ENCODE assay signal across 22 cellular contexts in genomic region chr1:173447224-173447623, GRCh38. TPM values are rescaled to one million over a fixed set of nuclear protein-coding genes. Genes with fewer than 3 reads are reported as not detected.
DNase-seq lines count a peak whose midpoint lies in the region; ATAC-seq, FAIRE-seq and TF ChIP-seq lines count a peak whose summit lies in the region.
"Had no signal": no experiment of that assay in that cellular context is flagged by ENCODE, and none has a peak within 500 bp of the region (broad histone marks: within the 10 kb centered on the region; RNA-seq: fewer than 3 reads in every experiment).

No MANE protein-coding gene starts in this region.

- DNase-seq in HepG2 (ENCODE audit: low spot score) (no peak), right lobe of liver (no peak), type B pancreatic cell (ENCODE audit: extremely low spot score, unreplicated experiment) (no peak), chondrocyte (ENCODE audit: low spot score) (no peak), kidney glomerular epithelial cell (lab: John Stamatoyannopoulos, UW) (no peak)
- no peak for DNase-seq in stimulated activated CD4-positive, alpha-beta T cell treated with anti-CD3 and anti-CD28 coated beads, Interleukin-4, amount 100 ng/mL, for 1 hour
- DNase-seq: 8988T; Calu3; CD4-positive, alpha-beta memory T cell; H7; KG1; NCI-H1048; NCI-H146; NCI-H2081 treated with DMSO at 0.1 percent for 48 hours; NCI-H510A treated with DMSO at 0.1 percent for 48 hours; NCI-H82; Peyer's patch; SK-N-SH; T-helper 1 cell had no signal

- no TSS peak for BruUV-seq in HepG2 (replicated peaks; lab: Mats Ljungman, UMichigan)

- H3K9me3 ChIP-seq in HepG2 (ENCODE audit: low read length) (no peaks in the 10 kb centered on the region), right lobe of liver (no peaks in the 10 kb centered on the region), HUES48 (ENCODE audit: control insufficient read depth, insufficient read depth, low read length) (peaks cover 17% of the 10 kb centered on the region)
- H3K9me3 ChIP-seq: Peyer's patch had no signal

- H3K4me3 ChIP-seq in HepG2 (replicated peaks in 1 of 3; ENCODE audit: insufficient read depth in 1 of 3, low read depth in 2 of 3, low read length in 3 of 3), result no peak overlapping the region
- H3K4me3 ChIP-seq in right lobe of liver, result no peak overlapping the region
- peak overlapping the region; percentile 18; the same call in 1 of the 2 replicates for H3K4me3 ChIP-seq in HUES48 (ENCODE audit: low read depth, low read length)
- H3K4me3 ChIP-seq: Peyer's patch had no signal

- ATAC-seq in HepG2 (no peak), right lobe of liver (no peak), GM21528 (IDR thresholded peaks at IDR 0.05; ENCODE audit: low FRiP score, unreplicated experiment) (peak; percentile 61)
- ATAC-seq: Right ventricle myocardium inferior had no signal

- no peak overlapping the region for H3K4me2 ChIP-seq in HepG2 (ENCODE audit: low read depth, low read length)
- H3K4me2 ChIP-seq: SK-N-SH had no signal

- TF ChIP-seq POLR2A in HepG2 (IDR thresholded peaks at IDR 0.05; ENCODE audit: insufficient read depth in 1 of 2, low read depth in 2 of 2, low read length in 2 of 2) (no peak), right lobe of liver (IDR thresholded peaks at IDR 0.05) (no peak)

- WGBS in HepG2 (ENCODE audit: low lambda C conversion rate), result 94% methylated on average over 1 of the region's 1 CpG
- WGBS in right lobe of liver (ENCODE audit: insufficient coverage, low coverage, low lambda C conversion rate, missing lambda C conversion rate), result 100% methylated on average over 1 of the region's 1 CpG

- no peak for TF ChIP-seq RAD21 in HepG2 (CRISPR knock-in tag; IDR thresholded peaks at IDR 0.05)

- H3K79me2 ChIP-seq in HepG2 (ENCODE audit: insufficient read depth, low read length), result no peaks in the 10 kb centered on the region

- CTCF ChIA-PET in HepG2 (lab: Yijun Ruan, JAX; ENCODE audit: low intra/inter-chr PET ratio, low total read pairs), result no interaction called here

- H2AFZ ChIP-seq in HepG2 (ENCODE audit: low read length), result no peak overlapping the region

- no peak for TF ChIP-seq CTCF in HepG2 (CRISPR knock-in tag; IDR thresholded peaks at IDR 0.05)
- TF ChIP-seq CTCF in right lobe of liver (IDR thresholded peaks at IDR 0.05), result no peak
- TF ChIP-seq CTCF in type B pancreatic cell (conservative IDR thresholded peaks at IDR 0.05), result no peak
- no peak for TF ChIP-seq CTCF in chondrocyte (IDR thresholded peaks at IDR 0.05)

- H3K27ac Mint-ChIP-seq in type B pancreatic cell (peak overlapping the region; percentile 0), chondrocyte (ENCODE audit: unreplicated experiment) (no peak overlapping the region)
- H3K27ac Mint-ChIP-seq: CD4-positive, alpha-beta memory T cell had no signal

- H3K27me3 Mint-ChIP-seq in type B pancreatic cell (no peaks in the 10 kb centered on the region), chondrocyte (ENCODE audit: low read depth) (no peaks in the 10 kb centered on the region)
- H3K27me3 Mint-ChIP-seq: CD4-positive, alpha-beta memory T cell had no signal

- no peaks in the 10 kb centered on the region for H4K20me1 ChIP-seq in HepG2 (ENCODE audit: insufficient read depth, low read length)

- POLR2A ChIA-PET in HepG2 (lab: Yijun Ruan, JAX), result no interaction called here

- intact Hi-C loops in HepG2 (cut with micrococcal nuclease; ENCODE audit: unreplicated experiment) (no loop called here), right lobe of liver (cut with DNase I) (no loop called here)

- peaks cover 8% of the 10 kb centered on the region for H3K9me3 Mint-ChIP-seq in type B pancreatic cell
- H3K9me3 Mint-ChIP-seq in chondrocyte (ENCODE audit: low read depth), result peaks cover 13% of the 10 kb centered on the region

- peaks cover 9% of the 10 kb centered on the region for H3K4me1 ChIP-seq in HepG2 (ENCODE audit: insufficient read depth, low read length)
- peaks cover 0 to 4% (median 2%) of the 10 kb centered on the region in 4 donors for H3K4me1 ChIP-seq in right lobe of liver
- H3K4me1 ChIP-seq in HUES48 (ENCODE audit: control insufficient read depth, insufficient read depth, low read length), result peaks cover 56% of the 10 kb centered on the region
- H3K4me1 ChIP-seq: Peyer's patch had no signal

- H3K36me3 ChIP-seq in HepG2 (replicated peaks in 1 of 2; ENCODE audit: control insufficient read depth in 1 of 2, insufficient read depth in 2 of 2, low read length in 2 of 2) (no peaks in the 10 kb centered on the region), right lobe of liver (no peaks in the 10 kb centered on the region), HUES48 (ENCODE audit: control insufficient read depth, insufficient read depth, low read length) (peaks cover 11% of the 10 kb centered on the region; the same call in 1 of the 2 replicates)
- H3K36me3 ChIP-seq: Peyer's patch had no signal

- H3K36me3 Mint-ChIP-seq in type B pancreatic cell (peaks cover 15% of the 10 kb centered on the region), chondrocyte (ENCODE audit: low read depth) (peaks cover 13% of the 10 kb centered on the region)

- no peak for FAIRE-seq in HepG2 (lab: Jason Lieb, UNC)

- H3K4me1 Mint-ChIP-seq in type B pancreatic cell (ENCODE audit: unreplicated experiment), result no peaks in the 10 kb centered on the region
- H3K4me1 Mint-ChIP-seq in chondrocyte (ENCODE audit: low read depth), result peaks cover 7% of the 10 kb centered on the region

- H3K27ac ChIP-seq in HepG2 (ENCODE audit: extremely low read length, insufficient read depth, low read length) (no peak overlapping the region), right lobe of liver (no peak overlapping the region), HUES48 (ENCODE audit: low read depth, low read length) (no peak overlapping the region)
- H3K27ac ChIP-seq: Peyer's patch had no signal

- in situ Hi-C loops in HepG2 (cut with HindIII; ENCODE audit: extremely low pct_ligation_motif_present, low pct_unique_long_range_greater_than_20kb), result no loop called here

- TF ChIP-seq EP300 in HepG2 (IDR thresholded peaks at IDR 0.05; ENCODE audit: low read depth in 2 of 2, low read length in 2 of 2) (no peak), HepG2 (CRISPR knock-in tag; IDR thresholded peaks at IDR 0.05; ENCODE audit: borderline replicate concordance) (no peak)

- H3K9ac ChIP-seq in HepG2 (ENCODE audit: insufficient read depth, low read depth, low read length) (no peak overlapping the region), HUES48 (ENCODE audit: low read depth, low read length) (no peak overlapping the region)
- H3K9ac ChIP-seq: SK-N-SH had no signal

- H3K4me3 Mint-ChIP-seq in type B pancreatic cell (no peak overlapping the region), chondrocyte (ENCODE audit: unreplicated experiment) (no peak overlapping the region)

- H3K27me3 ChIP-seq in HepG2 (ENCODE audit: control insufficient read depth in 1 of 2, insufficient read depth in 2 of 2, low read length in 2 of 2) (no peaks in the 10 kb centered on the region; a peak in 1 of 5 replicates), right lobe of liver (no peaks in the 10 kb centered on the region), HUES48 (ENCODE audit: control insufficient read depth, insufficient read depth, low read length) (no peaks in the 10 kb centered on the region)
- H3K27me3 ChIP-seq: Peyer's patch had no signal

TF ChIP-seq in HepG2, 621 proteins besides CTCF, POLR2A, EP300 and RAD21 (continues in another document):
- no peak for TF ChIP-seq ZNF414 (CRISPR knock-in tag; IDR thresholded peaks at IDR 0.05)
- 0 out of 2 replicates have a peak, but pooled peaks have one; percentile 29 for TF ChIP-seq ZNF12 (CRISPR knock-in tag; IDR thresholded peaks at IDR 0.05)
- TF ChIP-seq ZNF543 (CRISPR knock-in tag; IDR thresholded peaks at IDR 0.05), result no peak

RNA-seq across cellular contexts. Expression of gene PRDX6, which starts 29.9 kb away (rescaled TPM):
- total RNA-seq in HepG2 (2016; rRNA removed; fragmentation: Illumina TruSeq; extraction: Trizol) (309 and 409 TPM in 2 replicates), right lobe of liver (100 to 1,000 TPM; 213 to 552 (median 407) TPM), type B pancreatic cell (ENCODE audit: low replicate concordance) (333 and 411 TPM in 2 replicates), chondrocyte (149 to 174 TPM (median 155 TPM) in 3 replicates)
- 101 and 108 TPM in 2 replicates for total RNA-seq in HepG2 (2016; cell fraction: cytosol; rRNA removed; fragmentation: Illumina TruSeq; extraction: Trizol; ENCODE audit: low read depth)
- total RNA-seq in HepG2 (2016; cell fraction: insoluble cytoplasmic fraction; rRNA removed; fragmentation: Illumina TruSeq; extraction: Trizol), result 290 and 420 TPM in 2 replicates
- total RNA-seq in HepG2 (2016; cell fraction: membrane; rRNA removed; fragmentation: Illumina TruSeq; extraction: Trizol), result 163 and 164 TPM in 2 replicates
- 158 and 162 TPM in 2 replicates for total RNA-seq in HepG2 (2016; cell fraction: nucleus; rRNA removed; fragmentation: Illumina TruSeq; extraction: Trizol)
- 182 and 224 TPM in 2 replicates for polyA plus RNA-seq in HepG2 (2011; rRNA removed)
- 148 and 182 TPM in 2 replicates for polyA plus RNA-seq in HepG2 (2011; cell fraction: cytosol; rRNA removed)
- 77.5 and 98.5 TPM in 2 replicates for polyA plus RNA-seq in HepG2 (2011; cell fraction: nucleus; rRNA removed)
- polyA plus RNA-seq in HepG2 (2012), result 214 and 298 TPM in 2 replicates
- polyA plus RNA-seq in HepG2 (2016; cell fraction: cytosol; fragmentation: Illumina TruSeq; extraction: Trizol; ENCODE audit: low read depth), result 220 and 232 TPM in 2 replicates
- 592 and 617 TPM in 2 replicates for polyA plus RNA-seq in HepG2 (2016; cell fraction: insoluble cytoplasmic fraction; fragmentation: Illumina TruSeq; extraction: Trizol; ENCODE audit: low read depth)
- polyA plus RNA-seq in HepG2 (2016; cell fraction: membrane; fragmentation: Illumina TruSeq; extraction: Trizol; ENCODE audit: low read depth), result 227 and 237 TPM in 2 replicates
- 302 and 311 TPM in 2 replicates for polyA plus RNA-seq in HepG2 (2016; cell fraction: nucleus; fragmentation: Illumina TruSeq; extraction: Trizol; ENCODE audit: insufficient read depth, low read depth)
- polyA minus RNA-seq in HepG2 (2011; rRNA and poly(A)+ RNA removed; ENCODE audit: low replicate concordance), result 405 and 1,001 TPM in 2 replicates
- 141 and 192 TPM in 2 replicates for polyA minus RNA-seq in HepG2 (2011; cell fraction: cytosol; rRNA and poly(A)+ RNA removed)
- 97.6 and 120 TPM in 2 replicates for polyA minus RNA-seq in HepG2 (2011; cell fraction: nucleus; rRNA and poly(A)+ RNA removed)
